ENCODE assay signal across 7 cellular contexts in the genomic region with DNA sequence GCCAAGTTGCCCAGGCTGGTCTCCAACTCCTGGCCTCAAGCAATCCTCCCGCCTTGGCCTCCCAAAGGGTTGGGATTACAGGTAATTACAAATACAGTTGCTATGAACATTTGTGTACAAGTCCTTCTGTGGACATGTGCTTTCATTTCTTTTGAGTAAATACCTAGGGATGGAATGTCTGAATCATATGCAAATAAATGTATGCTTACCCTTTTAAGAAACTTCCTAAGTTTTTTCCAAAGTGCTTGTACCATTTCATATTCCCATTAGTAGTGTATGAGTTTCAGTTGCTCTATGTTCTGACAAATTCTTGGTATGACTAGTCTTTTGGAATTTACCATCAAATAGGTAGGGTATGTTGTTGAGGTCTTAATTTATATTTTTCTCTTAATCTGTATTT. TPM values are rescaled to one million over a fixed set of nuclear protein-coding genes. Genes with fewer than 3 reads are reported as not detected.
DNase-seq lines count a peak whose midpoint lies in the region; ATAC-seq and TF ChIP-seq lines count a peak whose summit lies in the region.
"Not testable (repeated sequence)": the region's sequence is repeated elsewhere in the genome, so short reads cannot be mapped to it uniquely, and the experiment has no call there.

No MANE protein-coding gene starts in this region.

- not testable (repeated sequence) for TF ChIP-seq CTCF in Calu3 (IDR thresholded peaks at IDR 0.05; ENCODE audit: unreplicated experiment); PC-3 (conservative IDR thresholded peaks at IDR 0.05; ENCODE audit: low read depth, low read length); choroid plexus epithelial cell (conservative IDR thresholded peaks at IDR 0.05; ENCODE audit: low read depth, low read length)

- not testable (repeated sequence) for H3K27me3 Mint-ChIP-seq in Calu3 (ENCODE audit: unreplicated experiment)
- peaks cover 17% of the 10 kb centered on the region for H3K27me3 Mint-ChIP-seq in activated naive CD8-positive, alpha-beta T cell treated with anti-CD3 and anti-CD28 coated beads for 36 hours

- not testable (repeated sequence) for H3K4me3 Mint-ChIP-seq in Calu3 (ENCODE audit: low read depth, unreplicated experiment); activated naive CD8-positive, alpha-beta T cell treated with anti-CD3 and anti-CD28 coated beads for 36 hours

- 0 out of 2 replicates have a peak, but pooled peaks have one; percentile 14 for ATAC-seq in PC-3

- peaks cover 20% of the 10 kb centered on the region for H3F3A ChIP-seq in GM23248 (ENCODE audit: insufficient read depth)
- not testable (repeated sequence) for H3F3A ChIP-seq in PC-3 (ENCODE audit: low read length, unreplicated experiment)

- not testable (repeated sequence) for H3K27ac ChIP-seq in GM23248; PC-3 (ENCODE audit: low read length)

- 39 to 48% methylated on average over 1 of the region's 1 CpG for WGBS in GM23248 (ENCODE audit: low coverage in 1 of 2, low lambda C conversion rate in 2 of 2, missing lambda C conversion rate in 2 of 2), 2 experiments

- DNase-seq in Calu3 (peak; percentile 6), GM23248 (peak; percentile 36), PC-3 (peak; percentile 46), choroid plexus epithelial cell (ENCODE audit: low read depth) (peak; percentile 16), fibroblast of peridontal ligament (ENCODE audit: extremely low read depth) (peak; percentile 28), kidney tubule cell (ENCODE audit: low spot score) (peak; percentile 63)
- not testable (repeated sequence) for DNase-seq in activated naive CD8-positive, alpha-beta T cell treated with anti-CD3 and anti-CD28 coated beads for 36 hours

- CTCF ChIA-PET in Calu3 (lab: Charles Lee); PC-3 (lab: Charles Lee): not testable (repeated sequence)

- not testable (repeated sequence) for H3K9me3 ChIP-seq in GM23248 (ENCODE audit: low read depth); PC-3 (ENCODE audit: low read length)

- not testable (repeated sequence) for H3K4me1 ChIP-seq in GM23248 (ENCODE audit: insufficient read depth); PC-3 (ENCODE audit: insufficient read depth, low read length)

- not testable (repeated sequence) for H3K4me3 ChIP-seq in GM23248; PC-3 (ENCODE audit: low read length); choroid plexus epithelial cell (ENCODE audit: low read depth, low read length)

- not testable (repeated sequence) for H3K4me2 ChIP-seq in GM23248 (ENCODE audit: unreplicated experiment); PC-3 (ENCODE audit: low read length)

- POLR2A ChIA-PET in PC-3 (lab: Charles Lee; ENCODE audit: unreplicated experiment): not testable (repeated sequence)

- not testable (repeated sequence) for H2AFZ ChIP-seq in GM23248; PC-3 (ENCODE audit: low read length)

- not testable (repeated sequence) for H3K79me2 ChIP-seq in GM23248 (ENCODE audit: insufficient read depth); PC-3 (ENCODE audit: low read length)

- not testable (repeated sequence) for H3K9me2 ChIP-seq in GM23248 (ENCODE audit: insufficient read depth); PC-3 (replicated peaks; ENCODE audit: low read length)

- not testable (repeated sequence) for H4K20me1 ChIP-seq in GM23248 (ENCODE audit: insufficient read depth); PC-3 (ENCODE audit: low read length)

- in situ Hi-C loops in GM23248 (cut with MboI): not testable (repeated sequence)

- not testable (repeated sequence) for H3K9me3 Mint-ChIP-seq in Calu3 (ENCODE audit: low read depth, unreplicated experiment); activated naive CD8-positive, alpha-beta T cell treated with anti-CD3 and anti-CD28 coated beads for 36 hours

- H3K36me3 ChIP-seq in GM23248 (ENCODE audit: low read depth); PC-3 (ENCODE audit: low read depth, low read length): not testable (repeated sequence)

- intact Hi-C loops in Calu3 (cut with micrococcal nuclease; ENCODE audit: unreplicated experiment); PC-3 (cut with micrococcal nuclease): not testable (repeated sequence)

- not testable (repeated sequence) for H3K9ac ChIP-seq in GM23248; PC-3 (ENCODE audit: low read length)

- H3K27me3 ChIP-seq in GM23248 (replicated peaks; ENCODE audit: insufficient read depth); PC-3 (ENCODE audit: low read length): not testable (repeated sequence)

- peaks cover 24% of the 10 kb centered on the region for H3K36me3 Mint-ChIP-seq in Calu3 (ENCODE audit: insufficient read depth, unreplicated experiment)
- not testable (repeated sequence) for H3K36me3 Mint-ChIP-seq in activated naive CD8-positive, alpha-beta T cell treated with anti-CD3 and anti-CD28 coated beads for 36 hours

- not testable (repeated sequence) for BruUV-seq in Calu3 (replicated peaks; lab: Mats Ljungman, UMichigan); PC-3 (replicated peaks; lab: Mats Ljungman, UMichigan)

- not testable (repeated sequence) for H3K4me1 Mint-ChIP-seq in Calu3 (ENCODE audit: low read depth, unreplicated experiment)
- peaks cover 15% of the 10 kb centered on the region for H3K4me1 Mint-ChIP-seq in activated naive CD8-positive, alpha-beta T cell treated with anti-CD3 and anti-CD28 coated beads for 36 hours

- not testable (repeated sequence) for H3K27ac Mint-ChIP-seq in Calu3 (ENCODE audit: unreplicated experiment)
- H3K27ac Mint-ChIP-seq in activated naive CD8-positive, alpha-beta T cell treated with anti-CD3 and anti-CD28 coated beads for 36 hours: peak overlapping the region; percentile 20

RNA-seq across cellular contexts. Expression of gene TENT2, which starts 4.2 kb away (rescaled TPM):
- total RNA-seq in Calu3 (2022): 85.7 and 87.7 TPM in 2 replicates
- total RNA-seq in GM23248 (2014; rRNA removed; shearing (Covaris generic)): 42.4 and 44.1 TPM in 2 replicates
- 33.6 and 35.2 TPM in 2 replicates for polyA plus RNA-seq in GM23248 (2016; fragmentation: Nextera tagmentation; extraction: Ambion mirVana)
- total RNA-seq in PC-3 (2014; rRNA removed): 26.9 and 27.7 TPM in 2 replicates
- total RNA-seq in activated naive CD8-positive, alpha-beta T cell treated with anti-CD3 and anti-CD28 coated beads for 36 hours: 10 to 100 TPM; 68.1 to 73.1 TPM
